Comparison of ENCODE assay signal across 11 cellular contexts in the genomic region with DNA sequence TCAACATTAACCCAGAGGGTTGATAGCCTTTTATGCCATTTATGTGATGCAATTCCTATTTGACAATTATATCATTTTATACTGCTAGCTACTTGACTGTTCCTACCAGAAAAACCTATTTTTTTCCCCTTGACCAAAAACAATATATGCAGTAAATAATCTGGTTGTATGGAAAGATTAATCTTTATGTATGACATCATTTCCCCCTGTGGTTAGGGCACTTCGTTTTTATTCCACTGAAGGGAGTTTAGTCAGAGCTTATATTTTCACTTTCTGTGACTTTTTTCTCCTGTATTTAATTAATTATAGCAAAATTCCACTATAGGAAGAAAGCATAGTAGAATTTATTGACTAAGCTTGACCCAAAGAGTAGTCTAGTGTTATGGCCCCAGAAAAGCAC.
A peak's percentile ranks its signal among the peaks of the same experiment; 100 is the strongest.
DNase-seq lines count a peak whose midpoint lies in the region; ATAC-seq, FAIRE-seq and TF ChIP-seq lines count a peak whose summit lies in the region.
"Had no signal": no experiment of that assay in that cellular context is flagged by ENCODE, and none has a peak within 500 bp of the region (broad histone marks: within the 10 kb centered on the region; RNA-seq: fewer than 3 reads in every experiment).

No MANE protein-coding gene starts in this region.

- H3K27ac Mint-ChIP-seq in activated T-cell treated with anti-CD3 and anti-CD28 coated beads, Interleukin-2, amount 50 U/mL, for 72 hours: peak overlapping the region; percentile 73
- H3K27ac Mint-ChIP-seq in stimulated activated naive B cell treated with anti-CD40 and anti-IgM and Interleukin-4, amounts not matched to agents 10 μg/mL and 1 μg/mL and 100 μg/mL, for 72 hours: peak overlapping the region; percentile 56

- H3K9me3 Mint-ChIP-seq in activated T-cell treated with anti-CD3 and anti-CD28 coated beads, Interleukin-2, amount 50 U/mL, for 72 hours: no peaks in the 10 kb centered on the region
- H3K9me3 Mint-ChIP-seq in stimulated activated naive B cell treated with anti-CD40 and anti-IgM and Interleukin-4, amounts not matched to agents 10 μg/mL and 1 μg/mL and 100 μg/mL, for 72 hours: peaks cover 0 to 1% of the 10 kb centered on the region in 2 donors

- peak overlapping the region; percentile 62 to 72 for H3K4me3 Mint-ChIP-seq in activated T-cell treated with anti-CD3 and anti-CD28 coated beads, Interleukin-2, amount 50 U/mL, for 72 hours
- H3K4me3 Mint-ChIP-seq in stimulated activated naive B cell treated with anti-CD40 and anti-IgM and Interleukin-4, amounts not matched to agents 10 μg/mL and 1 μg/mL and 100 μg/mL, for 72 hours: peak overlapping the region in 1 of 2 donors; percentile 31

- H2AFZ ChIP-seq in OCI-LY3 (ENCODE audit: low read depth, low read length) (no peak overlapping the region), GM12878 (ENCODE audit: control insufficient read depth, low read depth, low read length) (no peak overlapping the region)

- peaks cover 80% of the 10 kb centered on the region for H3K4me1 Mint-ChIP-seq in activated T-cell treated with anti-CD3 and anti-CD28 coated beads, Interleukin-2, amount 50 U/mL, for 72 hours (ENCODE audit: low read depth)
- H3K4me1 Mint-ChIP-seq in stimulated activated naive B cell treated with anti-CD40 and anti-IgM and Interleukin-4, amounts not matched to agents 10 μg/mL and 1 μg/mL and 100 μg/mL, for 72 hours: peaks cover 35 to 67% of the 10 kb centered on the region in 2 donors

- intact Hi-C loops in GM12878 (cut with micrococcal nuclease; ENCODE audit: unreplicated experiment): loop anchor here (1.0 kb wide), 1 partner anchor 39 kb away; no protein-coding TSS in a partner anchor

- no peak overlapping the region for H3K9ac ChIP-seq in OCI-LY3 (ENCODE audit: low read length)
- no peak overlapping the region for H3K9ac ChIP-seq in GM12878 (ENCODE audit: control insufficient read depth, insufficient read depth, low read length)

- H3K36me3 ChIP-seq in OCI-LY3 (replicated peaks; ENCODE audit: low read depth, low read length): peaks cover 14% of the 10 kb centered on the region
- H3K36me3 ChIP-seq in GM12878 (ENCODE audit: control insufficient read depth in 2 of 2, insufficient read depth in 2 of 2, low read length in 1 of 2): peaks cover 3 to 5% of the 10 kb centered on the region in 2 experiments; a peak in 2 of 4 replicates

- H3K9me3 ChIP-seq in OCI-LY3 (ENCODE audit: insufficient read depth, low read length) (no peaks in the 10 kb centered on the region), GM12878 (replicated peaks; ENCODE audit: control insufficient read depth, insufficient read depth, low read length) (no peaks in the 10 kb centered on the region)
- H3K9me3 ChIP-seq: HAP-1 had no signal

- no peak for FAIRE-seq in GM12878 (lab: Jason Lieb, UNC)

- SMC1A ChIA-PET in GM12878 (lab: Charles Lee; ENCODE audit: uncharacterized antibody, unreplicated experiment): interaction anchor here (0.8 to 3.2 kb wide), 9 partner anchors 9 to 132 kb away, joined by 3 to 11 read pairs (median 3); no protein-coding TSS in a partner anchor

- H3K79me2 ChIP-seq in OCI-LY3 (ENCODE audit: low read length): peaks cover 100% of the 10 kb centered on the region
- peaks cover 45% of the 10 kb centered on the region for H3K79me2 ChIP-seq in GM12878 (ENCODE audit: control insufficient read depth, insufficient read depth, low read length)

- no peak for TF ChIP-seq POLR2A in GM12878 (IDR thresholded peaks at IDR 0.05; ENCODE audit: low read depth, low read length)

- TF ChIP-seq CTCF in OCI-LY3 (IDR thresholded peaks at IDR 0.05; ENCODE audit: low read depth, low read length) (no peak), GM12878 (IDR thresholded peaks at IDR 0.05 in 2 of 3, conservative IDR thresholded peaks at IDR 0.05 in 1 of 3; ENCODE audit: control insufficient read depth in 2 of 3, extremely low read depth in 1 of 3, insufficient read depth in 1 of 3, low read depth in 3 of 3, low read length in 3 of 3) (no peak)

- no TSS peak for BruUV-seq in GM12878 (replicated peaks; lab: Mats Ljungman, UMichigan)

- POLR2A ChIA-PET in GM12878 (lab: Charles Lee): interaction anchor here (0.6 kb wide), 1 partner anchor 17 kb away, joined by 3 read pairs; no protein-coding TSS in a partner anchor

- TF ChIP-seq RAD21 in GM12878 (IDR thresholded peaks at IDR 0.05; ENCODE audit: insufficient read depth, low read depth, low read length): no peak

- RAD21 ChIA-PET in GM12878 (lab: Charles Lee; ENCODE audit: unreplicated experiment): interaction anchor here (1.0 to 2.9 kb wide), 5 partner anchors 36 to 115 kb away, joined by 3 to 12 read pairs (median 5); a partner anchor contains a TSS

- no peaks in the 10 kb centered on the region for H3K27me3 Mint-ChIP-seq in activated T-cell treated with anti-CD3 and anti-CD28 coated beads, Interleukin-2, amount 50 U/mL, for 72 hours (ENCODE audit: low read depth)
- H3K27me3 Mint-ChIP-seq in stimulated activated naive B cell treated with anti-CD40 and anti-IgM and Interleukin-4, amounts not matched to agents 10 μg/mL and 1 μg/mL and 100 μg/mL, for 72 hours: no peaks in the 10 kb centered on the region

- H3K4me3 ChIP-seq in OCI-LY3 (ENCODE audit: low read length): no peak overlapping the region
- no peak overlapping the region for H3K4me3 ChIP-seq in GM12878
- H3K4me3 ChIP-seq: HAP-1 had no signal

- CTCF ChIA-PET in GM12878 (lab: Yijun Ruan, JAX): interaction anchor here (0.6 to 4.5 kb wide), 12 partner anchors 8 to 523 kb away, joined by 3 to 51 read pairs (median 3); a partner anchor contains a TSS

- in situ Hi-C loops in GM12878 (cut with MboI): no loop called here

- H3K36me3 Mint-ChIP-seq in activated T-cell treated with anti-CD3 and anti-CD28 coated beads, Interleukin-2, amount 50 U/mL, for 72 hours (ENCODE audit: insufficient read depth in 2 of 2): peaks cover 7 to 10% of the 10 kb centered on the region in 2 donors
- peaks cover 22 to 29% of the 10 kb centered on the region in 2 donors for H3K36me3 Mint-ChIP-seq in stimulated activated naive B cell treated with anti-CD40 and anti-IgM and Interleukin-4, amounts not matched to agents 10 μg/mL and 1 μg/mL and 100 μg/mL, for 72 hours

- H3K4me2 ChIP-seq in OCI-LY3 (ENCODE audit: low read length): peak overlapping the region; percentile 13
- 0 out of 2 replicates have a peak overlapping the region, but pooled peaks have one; percentile 9 for H3K4me2 ChIP-seq in GM12878 (ENCODE audit: control insufficient read depth, insufficient read depth)

- H3K27ac ChIP-seq in OCI-LY3 (ENCODE audit: low read length): peak overlapping the region; percentile 5; the same call in 1 of the 2 replicates
- H3K27ac ChIP-seq in GM12878 (ENCODE audit: control insufficient read depth, insufficient read depth): no peak overlapping the region

- no peak for TF ChIP-seq EP300 in GM12878 (IDR thresholded peaks at IDR 0.05; ENCODE audit: borderline replicate concordance in 1 of 2, control insufficient read depth in 1 of 2, low read depth in 2 of 2, low read length in 2 of 2)

- H3K4me1 ChIP-seq in OCI-LY3 (ENCODE audit: low read length): peaks cover 16% of the 10 kb centered on the region
- H3K4me1 ChIP-seq in GM12878 (ENCODE audit: control insufficient read depth, insufficient read depth, low read length): peaks cover 12% of the 10 kb centered on the region

- H4K20me1 ChIP-seq in OCI-LY3 (ENCODE audit: insufficient read depth, low read length): peaks cover 93% of the 10 kb centered on the region
- no peaks in the 10 kb centered on the region for H4K20me1 ChIP-seq in GM12878 (ENCODE audit: control insufficient read depth, insufficient read depth)

- 0% methylated on average over 1 of the region's 1 CpG for WGBS in GM12878 (ENCODE audit: insufficient coverage, insufficient replicate concordance, low lambda C conversion rate, missing lambda C conversion rate)

- ATAC-seq in activated T-cell treated with anti-CD3 and anti-CD28 coated beads, Interleukin-2, amount 50 U/mL, for 72 hours (replicated peaks in 1 of 2): peak; percentile 67 to 71
- peak; percentile 68 for ATAC-seq in GM12878
- peak; percentile 38 to 64 for ATAC-seq in stimulated activated naive B cell treated with anti-CD40 and anti-IgM and Interleukin-4, amounts not matched to agents 10 μg/mL and 1 μg/mL and 100 μg/mL, for 72 hours (replicated peaks)

- DNase-seq in activated T-cell treated with anti-CD3 and anti-CD28 coated beads, Interleukin-2, amount 50 U/mL, for 72 hours: no peak
- DNase-seq in activated T-cell treated with anti-CD3 and anti-CD28 coated beads for 4 hours (no peak), GM12878 (ENCODE audit: low read depth, low spot score) (no peak), mesenteric fat pad (ENCODE audit: low spot score) (no peak), middle frontal gyrus (ENCODE audit: extremely low spot score, low spot score) (no peak), activated gamma-delta T cell treated with Interleukin-2 at 50 U/mL for 16 hours (no peak)
- DNase-seq in stimulated activated naive B cell treated with anti-CD40 and anti-IgM and Interleukin-4, amounts not matched to agents 10 μg/mL and 1 μg/mL and 100 μg/mL, for 72 hours: no peak
- DNase-seq: amygdala, NCI-H446 treated with DMSO at 0.1 percent for 48 hours had no signal

- H3K27me3 ChIP-seq in OCI-LY3 (ENCODE audit: low read depth, low read length) (no peaks in the 10 kb centered on the region), GM12878 (replicated peaks in 1 of 2; ENCODE audit: control insufficient read depth in 2 of 2, insufficient read depth in 2 of 2, low read length in 1 of 2) (no peaks in the 10 kb centered on the region)

TF ChIP-seq in GM12878, 131 proteins besides CTCF, POLR2A, EP300 and RAD21 (continues in another document):
- TF ChIP-seq RUNX3 (IDR thresholded peaks at IDR 0.05; ENCODE audit: low read length) (peak; percentile 79), IKZF2 (IDR thresholded peaks at IDR 0.05) (no peak), JUNB (IDR thresholded peaks at IDR 0.05) (peak; percentile 54; the same call in 1 of the 2 replicates), SPI1 (IDR thresholded peaks at IDR 0.05; ENCODE audit: borderline replicate concordance, insufficient read depth, low read depth, low read length) (no peak), GABPA (IDR thresholded peaks at IDR 0.05; ENCODE audit: low read depth) (0 out of 2 replicates have a peak, but pooled peaks have one; percentile 22)
